3 cellular contexts compared by ENCODE assay signal in the genomic region with DNA sequence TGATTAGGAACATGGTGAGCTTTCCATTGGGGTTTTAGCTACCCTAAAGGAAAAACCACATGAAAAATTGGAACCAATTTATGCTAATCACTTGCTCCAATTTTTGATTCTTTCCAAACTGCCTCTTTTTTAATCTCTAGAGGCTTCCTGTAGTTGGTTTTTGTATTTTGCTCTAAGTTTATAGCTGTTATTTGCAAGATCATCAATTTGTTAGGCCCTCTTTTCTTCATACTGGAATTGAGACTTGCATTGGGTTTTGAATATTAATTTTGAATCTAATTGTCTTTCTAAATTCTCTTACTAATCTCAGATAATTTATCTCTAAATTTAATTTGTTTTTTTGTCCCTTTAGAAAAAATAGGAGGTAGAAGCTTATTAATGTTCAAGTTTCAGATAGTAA.
TF ChIP-seq lines count a peak whose summit lies in the region.

No MANE protein-coding gene starts in this region.

TF ChIP-seq in A549, 52 proteins besides CTCF, POLR2A, EP300 and RAD21:
- TF ChIP-seq MAFK (IDR thresholded peaks at IDR 0.05; ENCODE audit: partially characterized antibody) (peak; percentile 73), HEYL (CRISPR knock-in tag; IDR thresholded peaks at IDR 0.05) (no peak)
TF ChIP-seq in A549: peak in this region for 1.

TF ChIP-seq in IMR-90, 13 proteins besides CTCF, POLR2A, EP300 and RAD21:
- peak; percentile 83 for TF ChIP-seq MAFK (IDR thresholded peaks at IDR 0.05; ENCODE audit: low read depth, low read length)
- TF ChIP-seq CEBPB (IDR thresholded peaks at IDR 0.05; ENCODE audit: low read depth, low read length), result no peak

TF ChIP-seq in H1, 55 proteins besides CTCF, POLR2A, EP300 and RAD21:
- TF ChIP-seq RXRA (IDR thresholded peaks at IDR 0.05; ENCODE audit: insufficient read depth, low read depth, low read length), result no peak
- TF ChIP-seq MAFK (IDR thresholded peaks at IDR 0.05; ENCODE audit: low read depth, low read length), result peak; percentile 27; the same call in 1 of the 2 replicates
